Comparison of ENCODE assay signal across 8 cellular contexts in the genomic region with DNA sequence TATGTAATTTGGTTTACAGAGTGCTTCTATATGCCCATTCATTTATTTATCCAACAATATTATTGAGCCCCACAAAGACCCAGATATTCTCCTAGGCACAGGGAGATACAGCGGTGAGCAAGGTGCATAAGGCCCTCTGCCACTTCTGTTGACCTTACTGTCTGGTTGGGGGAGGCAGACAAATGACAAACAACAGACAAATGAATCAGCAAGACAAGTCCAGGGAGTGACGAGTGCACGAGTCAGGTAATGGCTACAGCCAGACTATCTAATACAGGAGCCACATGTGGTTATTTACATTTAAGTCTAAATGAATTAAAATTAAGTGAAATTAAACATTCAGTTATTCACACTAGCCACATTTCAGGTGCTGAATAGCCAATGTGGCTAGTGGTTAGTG. TPM values are rescaled to one million over a fixed set of nuclear protein-coding genes. Genes with fewer than 3 reads are reported as not detected.
DNase-seq lines count a peak whose midpoint lies in the region; ATAC-seq and TF ChIP-seq lines count a peak whose summit lies in the region.
"Had no signal": no experiment of that assay in that cellular context is flagged by ENCODE, and none has a peak within 500 bp of the region (broad histone marks: within the 10 kb centered on the region; RNA-seq: fewer than 3 reads in every experiment).

No MANE protein-coding gene starts in this region.

- POLR2A ChIA-PET in CD8-positive, alpha-beta T cell (lab: Charles Lee), result no interaction called here

- H3K4me3 ChIP-seq in CD8-positive, alpha-beta T cell (ENCODE audit: low read depth, low read length), result no peak overlapping the region

- intact Hi-C loops in CD8-positive, alpha-beta T cell (cut with DNase I, micrococcal nuclease), result no loop called here

- TF ChIP-seq CTCF in CD8-positive, alpha-beta T cell (IDR thresholded peaks at IDR 0.05), result no peak

- peaks cover 11% of the 10 kb centered on the region for H3K4me1 Mint-ChIP-seq in activated T-helper 17 cell treated with anti-CD3 and anti-CD28 coated beads, Interleukin-2, amount 50 U/mL, for 72 hours
- peaks cover 26% of the 10 kb centered on the region for H3K4me1 Mint-ChIP-seq in stimulated activated effector memory CD8-positive, alpha-beta T cell treated with anti-CD3 and anti-CD28 coated beads, Interleukin-12 subunit alpha, Interleukin-12 subunit beta, amount 100 ng/mL, for 72 hours
- H3K4me1 Mint-ChIP-seq in CD8-positive, alpha-beta T cell (ENCODE audit: low read depth), result peaks cover 3% of the 10 kb centered on the region

- ATAC-seq in GM19035 (IDR thresholded peaks at IDR 0.05; ENCODE audit: unreplicated experiment), result peak; percentile 10
- peak; percentile 8 for ATAC-seq in HG03135 (IDR thresholded peaks at IDR 0.05; ENCODE audit: unreplicated experiment)
- peak; percentile 40 for ATAC-seq in activated T-helper 17 cell treated with anti-CD3 and anti-CD28 coated beads, Interleukin-2, amount 50 U/mL, for 72 hours (replicated peaks)
- peak; percentile 62 for ATAC-seq in stimulated activated effector memory CD8-positive, alpha-beta T cell treated with anti-CD3 and anti-CD28 coated beads, Interleukin-12 subunit alpha, Interleukin-12 subunit beta, amount 100 ng/mL, for 72 hours
- no peak for ATAC-seq in CD8-positive, alpha-beta T cell

- H3K36me3 Mint-ChIP-seq in activated T-helper 17 cell treated with anti-CD3 and anti-CD28 coated beads, Interleukin-2, amount 50 U/mL, for 72 hours (ENCODE audit: low read depth), result no peaks in the 10 kb centered on the region
- no peaks in the 10 kb centered on the region for H3K36me3 Mint-ChIP-seq in stimulated activated effector memory CD8-positive, alpha-beta T cell treated with anti-CD3 and anti-CD28 coated beads, Interleukin-12 subunit alpha, Interleukin-12 subunit beta, amount 100 ng/mL, for 72 hours
- H3K36me3 Mint-ChIP-seq in CD8-positive, alpha-beta T cell, result no peaks in the 10 kb centered on the region

- no peaks in the 10 kb centered on the region for H3K9me3 Mint-ChIP-seq in activated T-helper 17 cell treated with anti-CD3 and anti-CD28 coated beads, Interleukin-2, amount 50 U/mL, for 72 hours
- H3K9me3 Mint-ChIP-seq in stimulated activated effector memory CD8-positive, alpha-beta T cell treated with anti-CD3 and anti-CD28 coated beads, Interleukin-12 subunit alpha, Interleukin-12 subunit beta, amount 100 ng/mL, for 72 hours, result no peaks in the 10 kb centered on the region
- no peaks in the 10 kb centered on the region for H3K9me3 Mint-ChIP-seq in CD8-positive, alpha-beta T cell

- H3K27ac ChIP-seq in CD8-positive, alpha-beta T cell (ENCODE audit: low read depth, low read length), result no peak overlapping the region

- no peaks in the 10 kb centered on the region for H3K36me3 ChIP-seq in CD8-positive, alpha-beta T cell (ENCODE audit: insufficient read depth, low read length)

- peak overlapping the region; percentile 28 for H3K27ac Mint-ChIP-seq in activated T-helper 17 cell treated with anti-CD3 and anti-CD28 coated beads, Interleukin-2, amount 50 U/mL, for 72 hours
- no peak overlapping the region for H3K27ac Mint-ChIP-seq in stimulated activated effector memory CD8-positive, alpha-beta T cell treated with anti-CD3 and anti-CD28 coated beads, Interleukin-12 subunit alpha, Interleukin-12 subunit beta, amount 100 ng/mL, for 72 hours
- H3K27ac Mint-ChIP-seq in CD8-positive, alpha-beta T cell, result no peak overlapping the region

- H3K4me1 ChIP-seq in CD8-positive, alpha-beta T cell (ENCODE audit: insufficient read depth, low read length), result no peaks in the 10 kb centered on the region

- no peaks in the 10 kb centered on the region for H3K27me3 Mint-ChIP-seq in activated T-helper 17 cell treated with anti-CD3 and anti-CD28 coated beads, Interleukin-2, amount 50 U/mL, for 72 hours
- no peaks in the 10 kb centered on the region for H3K27me3 Mint-ChIP-seq in CD8-positive, alpha-beta T cell (ENCODE audit: low read depth)

- CTCF ChIA-PET in CD8-positive, alpha-beta T cell (lab: Charles Lee), result no interaction called here

- no peak for DNase-seq in stimulated activated effector memory CD8-positive, alpha-beta T cell treated with anti-CD3 and anti-CD28 coated beads, Interleukin-12 subunit alpha, Interleukin-12 subunit beta, amount 100 ng/mL, for 72 hours (ENCODE audit: low spot score in 2 of 2)
- DNase-seq in CD8-positive, alpha-beta T cell, result no peak
- DNase-seq in NCI-H748 treated with DMSO at 0.1 percent for 48 hours (lab: John Stamatoyannopoulos, UW) (no peak), NCI-H2107 treated with DMSO at 0.1 percent for 48 hours (lab: John Stamatoyannopoulos, UW; ENCODE audit: unreplicated experiment) (no peak)
- DNase-seq: NCI-H2227 treated with DMSO at 0.1 percent for 48 hours had no signal

- no peaks in the 10 kb centered on the region for H3K27me3 ChIP-seq in CD8-positive, alpha-beta T cell (ENCODE audit: insufficient read depth, low read length)

- H3K4me3 Mint-ChIP-seq in activated T-helper 17 cell treated with anti-CD3 and anti-CD28 coated beads, Interleukin-2, amount 50 U/mL, for 72 hours, result no peak overlapping the region
- H3K4me3 Mint-ChIP-seq in stimulated activated effector memory CD8-positive, alpha-beta T cell treated with anti-CD3 and anti-CD28 coated beads, Interleukin-12 subunit alpha, Interleukin-12 subunit beta, amount 100 ng/mL, for 72 hours, result no peak overlapping the region
- H3K4me3 Mint-ChIP-seq in CD8-positive, alpha-beta T cell, result no peak overlapping the region

- no peaks in the 10 kb centered on the region for H3K9me3 ChIP-seq in CD8-positive, alpha-beta T cell (ENCODE audit: low read length)

RNA-seq across cellular contexts. Expression of a gene that starts 22.0 kb away (rescaled TPM):
- total RNA-seq in activated T-helper 17 cell treated with anti-CD3 and anti-CD28 coated beads, Interleukin-2, amount 50 U/mL, for 72 hours, result 1 to 10 TPM; 1.3 to 1.9 TPM
- under 1 TPM; 0.54 to 0.81 TPM for total RNA-seq in CD8-positive, alpha-beta T cell
